In the genomic region with DNA sequence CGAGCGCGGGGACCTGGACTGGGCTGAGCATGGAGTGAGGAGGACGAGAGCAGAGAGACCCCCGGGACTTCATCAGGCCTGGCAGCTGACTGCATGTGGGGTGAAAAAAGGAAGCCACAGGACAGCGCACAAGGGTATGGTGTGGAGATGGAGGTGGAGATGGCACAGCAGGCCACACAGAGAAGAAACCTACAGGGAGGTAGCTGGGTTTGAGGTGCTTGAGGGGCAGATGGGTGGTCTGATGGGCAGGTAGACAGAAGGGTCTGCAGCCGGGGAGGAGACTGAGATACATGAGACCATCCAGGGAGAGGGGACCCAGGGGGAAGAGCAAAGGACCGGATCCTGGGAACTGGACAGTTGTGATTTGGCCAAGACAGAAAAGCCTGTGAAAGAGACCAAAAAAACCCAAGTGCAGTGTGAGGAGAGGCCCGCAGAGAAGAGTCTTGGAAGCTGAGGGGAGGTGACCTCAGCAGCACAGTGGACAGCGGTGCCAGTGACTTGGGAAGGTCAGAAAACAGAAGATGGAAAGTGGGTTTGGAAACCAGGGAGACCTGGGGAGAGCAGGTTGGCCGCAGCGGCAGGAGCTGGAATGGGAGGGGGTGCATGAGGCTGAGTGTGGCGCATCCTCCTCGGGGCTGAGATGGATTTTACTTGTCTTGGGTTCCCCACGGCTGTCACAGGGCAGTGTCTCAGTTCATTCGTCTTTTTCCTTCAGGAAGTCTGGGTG, we compare ENCODE assay signal across 10 cellular contexts. TPM values are rescaled to one million over a fixed set of nuclear protein-coding genes. Genes with fewer than 3 reads are reported as not detected.
DNase-seq lines count a peak whose midpoint lies in the region; ATAC-seq and TF ChIP-seq lines count a peak whose summit lies in the region.
"Had no signal": no experiment of that assay in that cellular context is flagged by ENCODE, and none has a peak within 500 bp of the region (broad histone marks: within the 10 kb centered on the region; RNA-seq: fewer than 3 reads in every experiment).

No MANE protein-coding gene starts in this region.

- WGBS in adrenal gland, 4 donors, result 72 to 82% (median 75%) methylated on average over 16 of the region's 16 CpGs

- H3K9me3 ChIP-seq in ES-I3 (ENCODE audit: control insufficient read depth, insufficient read depth, low read length) (no peaks in the 10 kb centered on the region), adrenal gland (replicated peaks in 1 of 3) (no peaks in the 10 kb centered on the region), iPS-15b (ENCODE audit: control insufficient read depth, insufficient read depth, low read length) (no peaks in the 10 kb centered on the region), gastrocnemius medialis (no peaks in the 10 kb centered on the region)
- H3K9me3 ChIP-seq: HAP-1 had no signal

- peaks cover 11% of the 10 kb centered on the region for H3K4me1 Mint-ChIP-seq in activated CD4-positive, alpha-beta memory T cell treated with anti-CD3 and anti-CD28 coated beads for 36 hours (ENCODE audit: low read depth)

- no peaks in the 10 kb centered on the region for H3K9me3 Mint-ChIP-seq in activated CD4-positive, alpha-beta memory T cell treated with anti-CD3 and anti-CD28 coated beads for 36 hours

- H3K4me3 Mint-ChIP-seq in activated CD4-positive, alpha-beta memory T cell treated with anti-CD3 and anti-CD28 coated beads for 36 hours, result no peak overlapping the region

- H3K36me3 ChIP-seq in ES-I3 (ENCODE audit: insufficient read depth, low read length) (no peaks in the 10 kb centered on the region), adrenal gland (replicated peaks in 1 of 2) (no peaks in the 10 kb centered on the region), iPS-15b (ENCODE audit: control insufficient read depth, insufficient read depth, low read length) (peaks cover 6% of the 10 kb centered on the region), gastrocnemius medialis (no peaks in the 10 kb centered on the region)
- H3K36me3 ChIP-seq: HAP-1 had no signal

- TF ChIP-seq POLR2A in adrenal gland (IDR thresholded peaks at IDR 0.05), result no peak
- TF ChIP-seq POLR2A in gastrocnemius medialis (IDR thresholded peaks at IDR 0.05), result no peak

- no peaks in the 10 kb centered on the region for H3K36me3 Mint-ChIP-seq in activated CD4-positive, alpha-beta memory T cell treated with anti-CD3 and anti-CD28 coated beads for 36 hours

- ATAC-seq in gastrocnemius medialis, result no peak
- no peak for ATAC-seq in GM21360 (IDR thresholded peaks at IDR 0.05; ENCODE audit: unreplicated experiment)

- POLR2A ChIA-PET in activated CD4-positive, alpha-beta memory T cell treated with anti-CD3 and anti-CD28 coated beads for 36 hours (lab: Charles Lee), result no interaction called here

- TF ChIP-seq CTCF in adrenal gland (IDR thresholded peaks at IDR 0.05) (no peak), gastrocnemius medialis (IDR thresholded peaks at IDR 0.05 in 4 of 5, conservative IDR thresholded peaks at IDR 0.05 in 1 of 5) (no peak)

- H3K27me3 Mint-ChIP-seq in activated CD4-positive, alpha-beta memory T cell treated with anti-CD3 and anti-CD28 coated beads for 36 hours, result peaks cover 13% of the 10 kb centered on the region

- DNase-seq in adrenal gland (no peak), gastrocnemius medialis (no peak), NCI-H1048 (lab: John Stamatoyannopoulos, UW) (no peak), NCI-H1092 (lab: John Stamatoyannopoulos, UW) (no peak)
- no peak for DNase-seq in activated CD4-positive, alpha-beta memory T cell treated with anti-CD3 and anti-CD28 coated beads for 36 hours
- DNase-seq: GDM1 had no signal

- no peaks in the 10 kb centered on the region for H3K27me3 ChIP-seq in adrenal gland
- H3K27me3 ChIP-seq in iPS-15b (ENCODE audit: control insufficient read depth, insufficient read depth, low read length), result peaks cover 5% of the 10 kb centered on the region
- peaks cover 2 to 14% (median 6%) of the 10 kb centered on the region in 3 donors for H3K27me3 ChIP-seq in gastrocnemius medialis

- H3K9ac ChIP-seq in ES-I3 (ENCODE audit: low read depth, low read length) (peak overlapping the region; percentile 81), iPS-15b (ENCODE audit: low read depth, low read length) (peak overlapping the region; percentile 73)

- no peak overlapping the region for H3K27ac Mint-ChIP-seq in activated CD4-positive, alpha-beta memory T cell treated with anti-CD3 and anti-CD28 coated beads for 36 hours

- H3K27ac ChIP-seq in adrenal gland (peak overlapping the region in 4 of 5 donors; percentile 50 to 86 (median 74)), gastrocnemius medialis (peak overlapping the region; percentile 54 to 81 (median 75))

- H3K4me3 ChIP-seq in adrenal gland (peak overlapping the region in 2 of 4 donors; percentile 14 to 56), iPS-15b (ENCODE audit: low read depth, low read length) (peak overlapping the region; percentile 89), gastrocnemius medialis (peak overlapping the region; percentile 38 to 53 (median 48))
- H3K4me3 ChIP-seq: HAP-1 had no signal

- CTCF ChIA-PET in activated CD4-positive, alpha-beta memory T cell treated with anti-CD3 and anti-CD28 coated beads for 36 hours (lab: Charles Lee), result interaction anchor here (1.0 to 1.2 kb wide), 2 partner anchors 9 to 148 kb away, joined by 3 read pairs; no protein-coding TSS in a partner anchor

- in situ Hi-C loops in gastrocnemius medialis (cut with MboI; ENCODE audit: low sequenced_read_pairs in 4 of 4), result loop anchor here in 2 of 4 donors (5.0 to 10.0 kb wide), 2 partner anchors 64 to 66 kb away; no protein-coding TSS in a partner anchor

- intact Hi-C loops in adrenal gland (cut with DNase I), result loop anchor here (5.0 kb wide), 2 partner anchors 64 to 69 kb away; no protein-coding TSS in a partner anchor
- intact Hi-C loops in gastrocnemius medialis (cut with DNase I; ENCODE audit: low total_unique reads), result no loop called here
- intact Hi-C loops in activated CD4-positive, alpha-beta memory T cell treated with anti-CD3 and anti-CD28 coated beads for 36 hours (cut with micrococcal nuclease), result no loop called here

- H3K4me1 ChIP-seq in ES-I3 (ENCODE audit: insufficient read depth, low read length) (no peaks in the 10 kb centered on the region), adrenal gland (replicated peaks in 1 of 2) (peaks cover 4 to 8% of the 10 kb centered on the region in 2 donors), iPS-15b (ENCODE audit: control insufficient read depth, insufficient read depth, low read length) (peaks cover 8% of the 10 kb centered on the region), gastrocnemius medialis (peaks cover 0 to 5% of the 10 kb centered on the region in 2 donors)
- H3K4me1 ChIP-seq: HAP-1 had no signal

RNA-seq across cellular contexts. Expression of a gene that starts 5.5 kb away (rescaled TPM):
- 100 to 1,000 TPM in 6 of 8 donors, 10 to 100 TPM in 2; 58.1 to 521 (median 259) TPM for total RNA-seq in adrenal gland
- 10 to 100 TPM; 39.9 to 56.4 (median 50.8) TPM for polyA plus RNA-seq in adrenal gland
- total RNA-seq in gastrocnemius medialis, result 10 to 100 TPM; 16.7 to 52.1 (median 23.5) TPM
- total RNA-seq in activated CD4-positive, alpha-beta memory T cell treated with anti-CD3 and anti-CD28 coated beads for 36 hours, result 1 to 10 TPM; 5.1 to 6.9 TPM

RNA-seq across cellular contexts. Expression of a gene that starts 7.8 kb away (rescaled TPM):
- 100 to 1,000 TPM in 6 of 8 donors, 10 to 100 TPM in 2; 69.6 to 625 (median 207) TPM for total RNA-seq in adrenal gland
- 100 to 1,000 TPM in 1 of 3 donors, 10 to 100 TPM in 2; 29.2 to 219 (median 31.0) TPM for polyA plus RNA-seq in adrenal gland
- total RNA-seq in gastrocnemius medialis, result 10 to 100 TPM in 3 of 4 donors, 1 to 10 TPM in 1; 6.8 to 51.8 (median 23.4) TPM
- total RNA-seq in activated CD4-positive, alpha-beta memory T cell treated with anti-CD3 and anti-CD28 coated beads for 36 hours, result 10 to 100 TPM; 19.3 to 20.9 TPM

Comparison
In these comparisons a context has a peak if more than half of its experiments do, and no peak if none do; other contexts are left out.
1. intact Hi-C loops: an anchor here in adrenal gland (5.0 kb wide); none called in gastrocnemius medialis and activated CD4-positive, alpha-beta memory T cell treated with anti-CD3 and anti-CD28 coated beads for 36 hours.